ENCODE assay signal across 1 cellular context in the genomic region with DNA sequence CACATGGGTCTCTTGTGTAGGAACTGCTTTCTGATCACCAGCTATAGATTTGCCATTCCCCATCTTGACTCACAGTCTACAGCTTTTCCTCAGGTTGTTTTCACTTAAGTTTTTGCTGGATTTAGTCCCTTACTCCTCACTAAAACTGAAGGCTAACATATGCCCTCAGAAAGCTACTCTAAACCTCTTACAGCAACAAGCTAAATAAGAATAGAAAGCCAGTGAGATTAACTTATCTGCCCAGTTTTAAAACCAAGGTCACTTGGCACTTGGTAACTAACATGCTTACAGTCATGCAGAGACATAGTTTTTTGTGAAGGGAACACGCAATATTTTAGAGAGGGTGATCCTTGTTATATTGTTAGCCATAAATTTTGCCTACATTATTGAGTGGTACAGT.
TF ChIP-seq lines count a peak whose summit lies in the region.

A gene with protein sequence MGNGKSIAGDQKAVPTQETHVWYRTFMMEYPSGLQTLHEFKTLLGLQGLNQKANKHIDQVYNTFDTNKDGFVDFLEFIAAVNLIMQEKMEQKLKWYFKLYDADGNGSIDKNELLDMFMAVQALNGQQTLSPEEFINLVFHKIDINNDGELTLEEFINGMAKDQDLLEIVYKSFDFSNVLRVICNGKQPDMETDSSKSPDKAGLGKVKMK (minus strand): TSS at position 180 of the 400 bp plus-strand sequence. CDS start 117 bp downstream, at position 63.

TF ChIP-seq in GM23338, 12 proteins besides CTCF, POLR2A, EP300 and RAD21 (continued from another document):
- TF ChIP-seq, protein P1, sequence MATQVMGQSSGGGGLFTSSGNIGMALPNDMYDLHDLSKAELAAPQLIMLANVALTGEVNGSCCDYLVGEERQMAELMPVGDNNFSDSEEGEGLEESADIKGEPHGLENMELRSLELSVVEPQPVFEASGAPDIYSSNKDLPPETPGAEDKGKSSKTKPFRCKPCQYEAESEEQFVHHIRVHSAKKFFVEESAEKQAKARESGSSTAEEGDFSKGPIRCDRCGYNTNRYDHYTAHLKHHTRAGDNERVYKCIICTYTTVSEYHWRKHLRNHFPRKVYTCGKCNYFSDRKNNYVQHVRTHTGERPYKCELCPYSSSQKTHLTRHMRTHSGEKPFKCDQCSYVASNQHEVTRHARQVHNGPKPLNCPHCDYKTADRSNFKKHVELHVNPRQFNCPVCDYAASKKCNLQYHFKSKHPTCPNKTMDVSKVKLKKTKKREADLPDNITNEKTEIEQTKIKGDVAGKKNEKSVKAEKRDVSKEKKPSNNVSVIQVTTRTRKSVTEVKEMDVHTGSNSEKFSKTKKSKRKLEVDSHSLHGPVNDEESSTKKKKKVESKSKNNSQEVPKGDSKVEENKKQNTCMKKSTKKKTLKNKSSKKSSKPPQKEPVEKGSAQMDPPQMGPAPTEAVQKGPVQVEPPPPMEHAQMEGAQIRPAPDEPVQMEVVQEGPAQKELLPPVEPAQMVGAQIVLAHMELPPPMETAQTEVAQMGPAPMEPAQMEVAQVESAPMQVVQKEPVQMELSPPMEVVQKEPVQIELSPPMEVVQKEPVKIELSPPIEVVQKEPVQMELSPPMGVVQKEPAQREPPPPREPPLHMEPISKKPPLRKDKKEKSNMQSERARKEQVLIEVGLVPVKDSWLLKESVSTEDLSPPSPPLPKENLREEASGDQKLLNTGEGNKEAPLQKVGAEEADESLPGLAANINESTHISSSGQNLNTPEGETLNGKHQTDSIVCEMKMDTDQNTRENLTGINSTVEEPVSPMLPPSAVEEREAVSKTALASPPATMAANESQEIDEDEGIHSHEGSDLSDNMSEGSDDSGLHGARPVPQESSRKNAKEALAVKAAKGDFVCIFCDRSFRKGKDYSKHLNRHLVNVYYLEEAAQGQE (IDR thresholded peaks at IDR 0.05; ENCODE audit: unreplicated experiment) = no peak
- TF ChIP-seq, protein P2, sequence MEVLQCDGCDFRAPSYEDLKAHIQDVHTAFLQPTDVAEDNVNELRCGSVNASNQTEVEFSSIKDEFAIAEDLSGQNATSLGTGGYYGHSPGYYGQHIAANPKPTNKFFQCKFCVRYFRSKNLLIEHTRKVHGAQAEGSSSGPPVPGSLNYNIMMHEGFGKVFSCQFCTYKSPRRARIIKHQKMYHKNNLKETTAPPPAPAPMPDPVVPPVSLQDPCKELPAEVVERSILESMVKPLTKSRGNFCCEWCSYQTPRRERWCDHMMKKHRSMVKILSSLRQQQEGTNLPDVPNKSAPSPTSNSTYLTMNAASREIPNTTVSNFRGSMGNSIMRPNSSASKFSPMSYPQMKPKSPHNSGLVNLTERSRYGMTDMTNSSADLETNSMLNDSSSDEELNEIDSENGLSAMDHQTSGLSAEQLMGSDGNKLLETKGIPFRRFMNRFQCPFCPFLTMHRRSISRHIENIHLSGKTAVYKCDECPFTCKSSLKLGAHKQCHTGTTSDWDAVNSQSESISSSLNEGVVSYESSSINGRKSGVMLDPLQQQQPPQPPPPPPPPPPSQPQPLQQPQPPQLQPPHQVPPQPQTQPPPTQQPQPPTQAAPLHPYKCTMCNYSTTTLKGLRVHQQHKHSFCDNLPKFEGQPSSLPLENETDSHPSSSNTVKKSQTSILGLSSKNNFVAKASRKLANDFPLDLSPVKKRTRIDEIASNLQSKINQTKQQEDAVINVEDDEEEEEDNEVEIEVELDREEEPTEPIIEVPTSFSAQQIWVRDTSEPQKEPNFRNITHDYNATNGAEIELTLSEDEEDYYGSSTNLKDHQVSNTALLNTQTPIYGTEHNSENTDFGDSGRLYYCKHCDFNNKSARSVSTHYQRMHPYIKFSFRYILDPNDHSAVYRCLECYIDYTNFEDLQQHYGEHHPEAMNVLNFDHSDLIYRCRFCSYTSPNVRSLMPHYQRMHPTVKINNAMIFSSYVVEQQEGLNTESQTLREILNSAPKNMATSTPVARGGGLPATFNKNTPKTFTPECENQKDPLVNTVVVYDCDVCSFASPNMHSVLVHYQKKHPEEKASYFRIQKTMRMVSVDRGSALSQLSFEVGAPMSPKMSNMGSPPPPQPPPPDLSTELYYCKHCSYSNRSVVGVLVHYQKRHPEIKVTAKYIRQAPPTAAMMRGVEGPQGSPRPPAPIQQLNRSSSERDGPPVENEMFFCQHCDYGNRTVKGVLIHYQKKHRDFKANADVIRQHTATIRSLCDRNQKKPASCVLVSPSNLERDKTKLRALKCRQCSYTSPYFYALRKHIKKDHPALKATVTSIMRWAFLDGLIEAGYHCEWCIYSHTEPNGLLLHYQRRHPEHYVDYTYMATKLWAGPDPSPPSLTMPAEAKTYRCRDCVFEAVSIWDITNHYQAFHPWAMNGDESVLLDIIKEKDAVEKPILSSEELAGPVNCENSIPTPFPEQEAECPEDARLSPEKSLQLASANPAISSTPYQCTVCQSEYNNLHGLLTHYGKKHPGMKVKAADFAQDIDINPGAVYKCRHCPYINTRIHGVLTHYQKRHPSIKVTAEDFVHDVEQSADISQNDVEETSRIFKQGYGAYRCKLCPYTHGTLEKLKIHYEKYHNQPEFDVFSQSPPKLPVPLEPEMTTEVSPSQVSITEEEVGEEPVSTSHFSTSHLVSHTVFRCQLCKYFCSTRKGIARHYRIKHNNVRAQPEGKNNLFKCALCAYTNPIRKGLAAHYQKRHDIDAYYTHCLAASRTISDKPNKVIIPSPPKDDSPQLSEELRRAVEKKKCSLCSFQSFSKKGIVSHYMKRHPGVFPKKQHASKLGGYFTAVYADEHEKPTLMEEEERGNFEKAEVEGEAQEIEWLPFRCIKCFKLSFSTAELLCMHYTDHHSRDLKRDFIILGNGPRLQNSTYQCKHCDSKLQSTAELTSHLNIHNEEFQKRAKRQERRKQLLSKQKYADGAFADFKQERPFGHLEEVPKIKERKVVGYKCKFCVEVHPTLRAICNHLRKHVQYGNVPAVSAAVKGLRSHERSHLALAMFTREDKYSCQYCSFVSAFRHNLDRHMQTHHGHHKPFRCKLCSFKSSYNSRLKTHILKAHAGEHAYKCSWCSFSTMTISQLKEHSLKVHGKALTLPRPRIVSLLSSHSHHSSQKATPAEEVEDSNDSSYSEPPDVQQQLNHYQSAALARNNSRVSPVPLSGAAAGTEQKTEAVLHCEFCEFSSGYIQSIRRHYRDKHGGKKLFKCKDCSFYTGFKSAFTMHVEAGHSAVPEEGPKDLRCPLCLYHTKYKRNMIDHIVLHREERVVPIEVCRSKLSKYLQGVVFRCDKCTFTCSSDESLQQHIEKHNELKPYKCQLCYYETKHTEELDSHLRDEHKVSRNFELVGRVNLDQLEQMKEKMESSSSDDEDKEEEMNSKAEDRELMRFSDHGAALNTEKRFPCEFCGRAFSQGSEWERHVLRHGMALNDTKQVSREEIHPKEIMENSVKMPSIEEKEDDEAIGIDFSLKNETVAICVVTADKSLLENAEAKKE (CRISPR knock-in tag; IDR thresholded peaks at IDR 0.05) = no peak
- no peak for TF ChIP-seq CREB1 (CRISPR knock-in tag; IDR thresholded peaks at IDR 0.05; ENCODE audit: low read depth)
- no peak for TF ChIP-seq ZNF331 (CRISPR knock-in tag; IDR thresholded peaks at IDR 0.05; ENCODE audit: low read depth)
TF ChIP-seq in GM23338: peak in this region for 0.
